ENCODE assay signal across 9 cellular contexts in genomic region chr16:2535644-2536021, GRCh38. TPM values are rescaled to one million over a fixed set of nuclear protein-coding genes. Genes with fewer than 3 reads are reported as not detected.
DNase-seq lines count a peak whose midpoint lies in the region; TF ChIP-seq lines count a peak whose summit lies in the region.
"Had no signal": no experiment of that assay in that cellular context is flagged by ENCODE, and none has a peak within 500 bp of the region (broad histone marks: within the 10 kb centered on the region; RNA-seq: fewer than 3 reads in every experiment).

No MANE protein-coding gene starts in this region.

- H3K27ac Mint-ChIP-seq in immature natural killer cell: peak overlapping the region in 4 of 6 donors; percentile 55 to 66 (median 60)

- H3K9me3 ChIP-seq in SJSA1 (replicated peaks): peaks cover 8% of the 10 kb centered on the region
- no peaks in the 10 kb centered on the region for H3K9me3 ChIP-seq in PC-9 (ENCODE audit: insufficient read depth, low read depth)

- peaks cover 6% of the 10 kb centered on the region; the same call in 1 of the 2 replicates for H4K20me1 ChIP-seq in PC-9 (ENCODE audit: insufficient read depth)

- H3K79me2 ChIP-seq in PC-9 (ENCODE audit: low read depth): peaks cover 20% of the 10 kb centered on the region

- no peak overlapping the region for H3K4me2 ChIP-seq in PC-9

- H3K36me3 Mint-ChIP-seq in immature natural killer cell: no peaks in the 10 kb centered on the region

- intact Hi-C loops in PC-9 (cut with micrococcal nuclease; ENCODE audit: unreplicated experiment): no loop called here

- H3K9me2 ChIP-seq in PC-9 (ENCODE audit: insufficient read depth): no peaks in the 10 kb centered on the region

- H2AFZ ChIP-seq in PC-9: no peak overlapping the region

- in situ Hi-C loops in KBM-7 (cut with MboI; ENCODE audit: low pct_unique_long_range_greater_than_20kb, low sequenced_read_pairs): no loop called here

- DNase-seq in GM04503 (ENCODE audit: low read depth): peak; percentile 74
- peak; percentile 87 to 95 for DNase-seq in SJSA1 (ENCODE audit: low read depth in 1 of 2, low spot score in 2 of 2)
- DNase-seq in immature natural killer cell: no peak
- peak; percentile 64 for DNase-seq in stromal cell of bone marrow (ENCODE audit: low read depth)
- no peak for DNase-seq in PC-9
- no peak for DNase-seq in KBM-7
- DNase-seq in NCI-H1930 (lab: John Stamatoyannopoulos, UW): no peak
- DNase-seq: NCI-H774 had no signal

- H3K9me3 Mint-ChIP-seq in immature natural killer cell: peaks cover 0 to 3% (median 0%) of the 10 kb centered on the region in 6 donors

- peaks cover 48 to 51% of the 10 kb centered on the region in 2 donors for H3K4me1 Mint-ChIP-seq in immature natural killer cell

- H3K36me3 ChIP-seq in SJSA1 (peaks cover 17% of the 10 kb centered on the region), PC-9 (ENCODE audit: low read depth) (no peaks in the 10 kb centered on the region)

- H3K4me1 ChIP-seq in SJSA1 (replicated peaks) (peaks cover 41% of the 10 kb centered on the region), PC-9 (replicated peaks; ENCODE audit: insufficient read depth) (peaks cover 24% of the 10 kb centered on the region; the same call in 1 of the 2 replicates)

- H3K27me3 Mint-ChIP-seq in immature natural killer cell (ENCODE audit: low read depth in 3 of 3): peaks cover 34 to 36% (median 36%) of the 10 kb centered on the region in 3 donors

- H3K4me3 Mint-ChIP-seq in immature natural killer cell: peak overlapping the region in 4 of 5 donors; percentile 35 to 81 (median 40)

- H3K27me3 ChIP-seq in SJSA1 (replicated peaks) (no peaks in the 10 kb centered on the region), PC-9 (ENCODE audit: insufficient read depth, low read depth) (no peaks in the 10 kb centered on the region)

- POLR2A ChIA-PET in PC-9 (lab: Charles Lee; ENCODE audit: unreplicated experiment): no interaction called here

- CTCF ChIA-PET in PC-9 (lab: Charles Lee): interaction anchor here (0.6 kb wide), 1 partner anchor 16 kb away, joined by 5 read pairs; no protein-coding TSS in a partner anchor

- BruUV-seq in PC-9 (replicated peaks; lab: Mats Ljungman, UMichigan): no TSS peak

- H3K27ac ChIP-seq in SJSA1: peak overlapping the region; percentile 78
- H3K27ac ChIP-seq in PC-9: no peak overlapping the region

- H3K4me3 ChIP-seq in SJSA1 (no peak overlapping the region), PC-9 (no peak overlapping the region)
- H3K4me3 ChIP-seq: GM12878 had no signal

- H3F3A ChIP-seq in PC-9 (ENCODE audit: insufficient read depth, low read depth): peaks cover 31% of the 10 kb centered on the region

- no peak for TF ChIP-seq CTCF in PC-9 (conservative IDR thresholded peaks at IDR 0.05)

RNA-seq across cellular contexts. Expression of gene PDPK1, which starts 2.2 kb away (rescaled TPM):
- total RNA-seq in SJSA1 (2014; rRNA removed; shearing (Covaris generic)): 20.3 and 21.9 TPM in 2 replicates
- polyA plus RNA-seq in immature natural killer cell: 10 to 100 TPM; 26.3 to 48.8 (median 27.1) TPM
- total RNA-seq in PC-9 (2021): 43.2 and 46.8 TPM in 2 replicates

RNA-seq across cellular contexts. Expression of gene CEMP1, which starts 4.4 kb away (rescaled TPM):
- not detected in 2 replicates for total RNA-seq in SJSA1 (2014; rRNA removed; shearing (Covaris generic))
- polyA plus RNA-seq in immature natural killer cell: 1 to 10 TPM in 2 of 3 donors, under 1 TPM in 1; 0.90 to 3.0 (median 3.0) TPM
- total RNA-seq in PC-9 (2021): 0.43 and 0.94 TPM in 2 replicates

RNA-seq across cellular contexts. Expression of gene AMDHD2, which starts 15.5 kb away (rescaled TPM):
- total RNA-seq in SJSA1 (2014; rRNA removed; shearing (Covaris generic)): 12.6 and 22.1 TPM in 2 replicates
- 10 to 100 TPM; 13.7 to 18.6 (median 13.9) TPM for polyA plus RNA-seq in immature natural killer cell
- 47.9 and 61.5 TPM in 2 replicates for total RNA-seq in PC-9 (2021)

RNA-seq across cellular contexts. Expression of gene ATP6V0C, which starts 21.9 kb away (rescaled TPM):
- total RNA-seq in SJSA1 (2014; rRNA removed; shearing (Covaris generic)): 44.6 and 69.7 TPM in 2 replicates
- polyA plus RNA-seq in immature natural killer cell: 100 to 1,000 TPM in 1 of 3 donors, 10 to 100 TPM in 2; 70.9 to 116 (median 90.8) TPM
- total RNA-seq in PC-9 (2021): 205 and 249 TPM in 2 replicates

Comparison
In these comparisons a context has a peak if more than half of its experiments do, and no peak if none do; other contexts are left out.
1. DNase-seq: peak in GM04503 (single experiment), SJSA1 (2 of 2) and stromal cell of bone marrow (single experiment); none in immature natural killer cell (0 of 3), PC-9 (0 of 2), KBM-7 (single experiment) and NCI-H1930 (0 of 2).